Comparison of ENCODE assay signal across 25 cellular contexts in genomic region chr10:92801978-92802872, GRCh38. TPM values are rescaled to one million over a fixed set of nuclear protein-coding genes. Genes with fewer than 3 reads are reported as not detected.
DNase-seq lines count a peak whose midpoint lies in the region; ATAC-seq, FAIRE-seq and TF ChIP-seq lines count a peak whose summit lies in the region.
"Had no signal": no experiment of that assay in that cellular context is flagged by ENCODE, and none has a peak within 500 bp of the region (broad histone marks: within the 10 kb centered on the region; RNA-seq: fewer than 3 reads in every experiment).

No MANE protein-coding gene starts in this region.

- intact Hi-C loops in adrenal gland (cut with DNase I), result no loop called here

- peak; percentile 30 for FAIRE-seq in GM12892 (lab: Jason Lieb, UNC)
- FAIRE-seq: endothelial cell of umbilical vein had no signal

- DNase-seq in DMS 273 (lab: John Stamatoyannopoulos, UW; ENCODE audit: unreplicated experiment), result peak; percentile 59
- DNase-seq in GM12892 (ENCODE audit: insufficient read length), result no peak
- DNase-seq in NCI-H524 treated with DMSO at 0.1 percent for 48 hours (lab: John Stamatoyannopoulos, UW), result peak; percentile 27
- DNase-seq in fibroblast of gingiva (ENCODE audit: low read depth), result peak; percentile 14
- DNase-seq in NCI-H526 (lab: John Stamatoyannopoulos, UW), result no peak
- DNase-seq in NK-92 (lab: John Stamatoyannopoulos, UW; ENCODE audit: unreplicated experiment), result no peak
- DNase-seq in adrenal gland, result no peak
- DNase-seq: activated CD4-positive, alpha-beta T cell treated with anti-CD3 and anti-CD28 coated beads for 4 hours; activated gamma-delta T cell treated with Interleukin-2 at 50 U/mL for 16 hours; activated T-cell treated with anti-CD3 and anti-CD28 coated beads, Interleukin-2, amount 50 U/mL, for 4 hours; Calu3; central memory CD4-positive, alpha-beta T cell; left ventricle myocardium inferior; MG63; naive thymus-derived CD4-positive, alpha-beta T cell; NCI-H1417 treated with DMSO at 0.1 percent for 48 hours; NCI-H2081; occipital lobe; OCI-M1; stimulated activated naive CD8-positive, alpha-beta T cell treated with anti-CD3 and anti-CD28 coated beads, Interleukin-15, Interleukin-2, amounts not matched to agents 100 U/mL and 50 U/mL, for 24 hours; uterus had no signal

- no peaks in the 10 kb centered on the region for H3K9me3 ChIP-seq in adrenal gland (replicated peaks in 1 of 3)
- H3K9me3 ChIP-seq: HAP-1, MG63, thoracic aorta, uterus had no signal

- TF ChIP-seq POLR2A in GM12892 (IDR thresholded peaks at IDR 0.05; ENCODE audit: low read depth, low read length) (no peak), adrenal gland (IDR thresholded peaks at IDR 0.05) (no peak)

- no peaks in the 10 kb centered on the region for H3K4me1 ChIP-seq in adrenal gland (replicated peaks in 1 of 2)
- H3K4me1 ChIP-seq: HAP-1, left ventricle myocardium inferior, uterus had no signal

- TF ChIP-seq CTCF in adrenal gland (IDR thresholded peaks at IDR 0.05), result no peak

- H3K27ac ChIP-seq in adrenal gland, result no peak overlapping the region
- H3K27ac ChIP-seq: left ventricle myocardium inferior, thoracic aorta, uterus had no signal

- 84 to 97% (median 84%) methylated on average over 8 to 9 of the region's 9 CpGs for WGBS in adrenal gland, 4 donors

- H3K36me3 ChIP-seq in adrenal gland (replicated peaks in 1 of 2), result no peaks in the 10 kb centered on the region
- H3K36me3 ChIP-seq: HAP-1, left ventricle myocardium inferior, MG63, thoracic aorta, uterus had no signal

- ATAC-seq in HG03039 (IDR thresholded peaks at IDR 0.05; ENCODE audit: unreplicated experiment), result no peak
- ATAC-seq: activated T-cell treated with anti-CD3 and anti-CD28 coated beads, Interleukin-2, amount 50 U/mL, for 4 hours; naive thymus-derived CD4-positive, alpha-beta T cell; stimulated activated naive CD8-positive, alpha-beta T cell treated with anti-CD3 and anti-CD28 coated beads, Interleukin-15, Interleukin-2, amounts not matched to agents 100 U/mL and 50 U/mL, for 24 hours had no signal

- no peaks in the 10 kb centered on the region for H3K27me3 ChIP-seq in adrenal gland
- H3K27me3 ChIP-seq: MG63, uterus had no signal

- H3K4me3 ChIP-seq in adrenal gland, result no peak overlapping the region
- H3K4me3 ChIP-seq: HAP-1, left ventricle myocardium inferior, MG63, thoracic aorta, uterus had no signal

RNA-seq across cellular contexts. Expression of gene EXOC6, which starts 46.1 kb away (rescaled TPM):
- polyA plus RNA-seq in GM12892 (2012; ENCODE audit: missing spikeins), result 9.5 TPM
- total RNA-seq in adrenal gland, result 10 to 100 TPM; 14.2 to 41.6 (median 27.0) TPM
- 10 to 100 TPM in 1 of 3 donors, 1 to 10 TPM in 2; 7.1 to 25.6 (median 9.0) TPM for polyA plus RNA-seq in adrenal gland

Comparison
In these comparisons a context has a peak if more than half of its experiments do, and no peak if none do; other contexts are left out.
1. DNase-seq: peak in DMS 273 (single experiment), NCI-H524 treated with DMSO at 0.1 percent for 48 hours (single experiment) and fibroblast of gingiva (single experiment); none in GM12892 (single experiment), NCI-H526 (0 of 2), NK-92 (single experiment) and adrenal gland (0 of 7).